Comparison of ENCODE assay signal across 9 cellular contexts in the genomic region with DNA sequence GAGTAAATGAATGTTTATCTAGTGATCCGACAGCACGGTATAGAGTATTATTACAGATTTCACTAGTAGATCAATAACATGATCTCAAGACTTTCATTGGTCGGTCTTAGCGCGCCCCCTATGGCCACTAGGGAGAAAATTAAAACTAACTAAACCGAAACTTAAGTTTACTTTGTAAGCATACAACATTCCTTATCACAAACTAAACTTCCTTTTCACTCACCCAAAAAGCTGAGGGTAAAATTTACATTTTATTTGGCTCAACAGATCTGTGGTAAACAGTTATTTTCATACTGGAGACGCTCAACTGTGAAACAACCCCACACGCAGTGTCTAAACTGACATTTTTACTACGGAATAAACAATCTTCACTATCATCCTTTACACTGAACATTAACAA.
DNase-seq lines count a peak whose midpoint lies in the region; ATAC-seq and TF ChIP-seq lines count a peak whose summit lies in the region.
"Had no signal": no experiment of that assay in that cellular context is flagged by ENCODE, and none has a peak within 500 bp of the region (broad histone marks: within the 10 kb centered on the region; RNA-seq: fewer than 3 reads in every experiment).

No MANE protein-coding gene starts in this region.

- TF ChIP-seq CTCF in GM12873 (IDR thresholded peaks at IDR 0.05; ENCODE audit: insufficient read depth, low read depth, low read length, missing control alignments) (peak; percentile 47), endothelial cell (IDR thresholded peaks at IDR 0.05; ENCODE audit: unreplicated experiment) (peak; percentile 73), osteocyte (IDR thresholded peaks at IDR 0.05) (peak; percentile 39)

- DNase-seq in A172 (ENCODE audit: low spot score) (peak; percentile 35), OCI-M2 (lab: John Stamatoyannopoulos, UW; ENCODE audit: unreplicated experiment) (peak; percentile 8), endothelial cell (ENCODE audit: low spot score) (peak; percentile 54), osteocyte (ENCODE audit: extremely low spot score, unreplicated experiment) (no peak), middle frontal gyrus (ENCODE audit: extremely low spot score, low spot score) (no peak)
- DNase-seq in effector CD8-positive, alpha-beta T cell (lab: John Stamatoyannopoulos, UW): no peak
- DNase-seq: stimulated activated naive B cell treated with anti-CD40 and anti-IgM and Interleukin-4, amounts not matched to agents 10 μg/mL and 1 μg/mL and 100 μg/mL, for 72 hours had no signal

- H3K9me3 Mint-ChIP-seq in endothelial cell (ENCODE audit: unreplicated experiment): no peaks in the 10 kb centered on the region
- H3K9me3 Mint-ChIP-seq in osteocyte (ENCODE audit: unreplicated experiment): no peaks in the 10 kb centered on the region
- H3K9me3 Mint-ChIP-seq: stimulated activated naive B cell treated with anti-CD40 and anti-IgM and Interleukin-4, amounts not matched to agents 10 μg/mL and 1 μg/mL and 100 μg/mL, for 72 hours had no signal

- peak; percentile 69 for ATAC-seq in HG02870 (IDR thresholded peaks at IDR 0.05; ENCODE audit: unreplicated experiment)

- H3K36me3 Mint-ChIP-seq in endothelial cell (ENCODE audit: low read depth, unreplicated experiment) (no peaks in the 10 kb centered on the region), osteocyte (ENCODE audit: unreplicated experiment) (no peaks in the 10 kb centered on the region)
- H3K36me3 Mint-ChIP-seq: stimulated activated naive B cell treated with anti-CD40 and anti-IgM and Interleukin-4, amounts not matched to agents 10 μg/mL and 1 μg/mL and 100 μg/mL, for 72 hours had no signal

- H3K27me3 Mint-ChIP-seq in endothelial cell (ENCODE audit: unreplicated experiment): no peaks in the 10 kb centered on the region
- peaks cover 4% of the 10 kb centered on the region for H3K27me3 Mint-ChIP-seq in osteocyte (ENCODE audit: unreplicated experiment)

- H3K4me3 Mint-ChIP-seq in endothelial cell (ENCODE audit: unreplicated experiment): peak overlapping the region; percentile 92
- no peak overlapping the region for H3K4me3 Mint-ChIP-seq in osteocyte (ENCODE audit: unreplicated experiment)

- H3K4me1 Mint-ChIP-seq in endothelial cell (ENCODE audit: unreplicated experiment) (no peaks in the 10 kb centered on the region), osteocyte (ENCODE audit: unreplicated experiment) (no peaks in the 10 kb centered on the region)

- H3K27ac Mint-ChIP-seq in endothelial cell (ENCODE audit: unreplicated experiment): no peak overlapping the region
- H3K27ac Mint-ChIP-seq in osteocyte (ENCODE audit: unreplicated experiment): no peak overlapping the region
- H3K27ac Mint-ChIP-seq: stimulated activated naive B cell treated with anti-CD40 and anti-IgM and Interleukin-4, amounts not matched to agents 10 μg/mL and 1 μg/mL and 100 μg/mL, for 72 hours had no signal

Comparison
In these comparisons a context has a peak if more than half of its experiments do, and no peak if none do; other contexts are left out.
1. DNase-seq: peak in A172 (single experiment), OCI-M2 (single experiment) and endothelial cell (single experiment); none in osteocyte (single experiment), middle frontal gyrus (single experiment) and effector CD8-positive, alpha-beta T cell (single experiment).
2. Peak in every context shown above with its lines, with median percentiles within 50 percentile points of each other: CTCF ChIP-seq.